ENCODE assay signal across 21 cellular contexts in genomic region chr5:111124793-111125192, GRCh38. TPM values are rescaled to one million over a fixed set of nuclear protein-coding genes. Genes with fewer than 3 reads are reported as not detected.
DNase-seq lines count a peak whose midpoint lies in the region; ATAC-seq, FAIRE-seq and TF ChIP-seq lines count a peak whose summit lies in the region.
"Had no signal": no experiment of that assay in that cellular context is flagged by ENCODE, and none has a peak within 500 bp of the region (broad histone marks: within the 10 kb centered on the region; RNA-seq: fewer than 3 reads in every experiment).

No MANE protein-coding gene starts in this region.

- peaks cover 53% of the 10 kb centered on the region for H3K36me3 Mint-ChIP-seq in activated CD4-positive, alpha-beta T cell treated with anti-CD3 and anti-CD28 coated beads for 36 hours (ENCODE audit: low read depth)
- H3K36me3 Mint-ChIP-seq in astrocyte (ENCODE audit: low read depth, unreplicated experiment): peaks cover 7% of the 10 kb centered on the region

- no peaks in the 10 kb centered on the region for H3K9me2 ChIP-seq in GM23248 (ENCODE audit: insufficient read depth)

- in situ Hi-C loops in GM23248 (cut with MboI): no loop called here

- H3K9me3 Mint-ChIP-seq in activated CD4-positive, alpha-beta T cell treated with anti-CD3 and anti-CD28 coated beads for 36 hours (ENCODE audit: low read depth): no peaks in the 10 kb centered on the region
- H3K9me3 Mint-ChIP-seq in astrocyte (ENCODE audit: unreplicated experiment): no peaks in the 10 kb centered on the region
- H3K9me3 Mint-ChIP-seq: CD4-positive, CD25-positive, alpha-beta regulatory T cell had no signal

- H3K27ac ChIP-seq in GM23248: no peak overlapping the region
- H3K27ac ChIP-seq in astrocyte (ENCODE audit: low read depth, low read length): no peak overlapping the region
- H3K27ac ChIP-seq in spleen: no peak overlapping the region
- H3K27ac ChIP-seq in adrenal gland: no peak overlapping the region
- H3K27ac ChIP-seq: PC-9, RWPE1 had no signal

- no peak for TF ChIP-seq POLR2A in spleen (IDR thresholded peaks at IDR 0.05)
- TF ChIP-seq POLR2A in adrenal gland (IDR thresholded peaks at IDR 0.05): no peak

- DNase-seq in activated CD4-positive, alpha-beta T cell treated with anti-CD3 and anti-CD28 coated beads for 36 hours: no peak
- no peak for DNase-seq in activated CD4-positive, alpha-beta T cell treated with anti-CD3 and anti-CD28 coated beads, Interleukin-2, amount 50 U/mL, for 1 hour
- DNase-seq in GM23248 (peak; percentile 26), astrocyte (ENCODE audit: low read depth) (no peak), kidney tubule cell (ENCODE audit: low spot score) (peak; percentile 15), spleen (no peak), adrenal gland (no peak), left cardiac atrium (no peak)
- DNase-seq: 8988T; BE2C; CD4-positive, CD25-positive, alpha-beta regulatory T cell; COR-L47; GDM1; NCI-H1105; NCI-H1694; NCI-H2107; NCI-H345; NCI-H524 treated with DMSO at 0.1 percent for 48 hours; PC-9 had no signal

- H3K27me3 Mint-ChIP-seq in activated CD4-positive, alpha-beta T cell treated with anti-CD3 and anti-CD28 coated beads for 36 hours: no peaks in the 10 kb centered on the region
- no peaks in the 10 kb centered on the region for H3K27me3 Mint-ChIP-seq in astrocyte (ENCODE audit: low read depth, unreplicated experiment)
- H3K27me3 Mint-ChIP-seq: CD4-positive, CD25-positive, alpha-beta regulatory T cell had no signal

- CTCF ChIA-PET in activated CD4-positive, alpha-beta T cell treated with anti-CD3 and anti-CD28 coated beads for 36 hours (lab: Charles Lee): interaction anchor here (0.5 to 1.9 kb wide), 4 partner anchors 16 to 1665 kb away, joined by 3 to 5 read pairs (median 3); no protein-coding TSS in a partner anchor

- H3K27me3 ChIP-seq in GM23248 (replicated peaks; ENCODE audit: insufficient read depth) (no peaks in the 10 kb centered on the region), astrocyte (ENCODE audit: insufficient read depth, low read length) (no peaks in the 10 kb centered on the region), spleen (replicated peaks in 1 of 7) (no peaks in the 10 kb centered on the region), adrenal gland (no peaks in the 10 kb centered on the region)
- H3K27me3 ChIP-seq: BE2C had no signal

- H4K20me1 ChIP-seq in GM23248 (ENCODE audit: insufficient read depth) (no peaks in the 10 kb centered on the region), astrocyte (ENCODE audit: insufficient read depth, low read length) (no peaks in the 10 kb centered on the region)

- peaks cover 9% of the 10 kb centered on the region for H3K4me1 Mint-ChIP-seq in activated CD4-positive, alpha-beta T cell treated with anti-CD3 and anti-CD28 coated beads for 36 hours
- H3K4me1 Mint-ChIP-seq in astrocyte (ENCODE audit: low read depth, unreplicated experiment): peaks cover 29% of the 10 kb centered on the region
- H3K4me1 Mint-ChIP-seq: CD4-positive, CD25-positive, alpha-beta regulatory T cell had no signal

- WGBS in GM23248 (ENCODE audit: low coverage in 1 of 2, low lambda C conversion rate in 2 of 2, missing lambda C conversion rate in 2 of 2), 2 experiments: 91 to 98% methylated on average over 1 of the region's 1 CpG
- WGBS in spleen, 5 donors: 85 to 100% (median 90%) methylated on average over 1 of the region's 1 CpG
- WGBS in adrenal gland, 4 donors: 91 to 98% (median 95%) methylated on average over 1 of the region's 1 CpG

- no peak for FAIRE-seq in astrocyte (lab: Jason Lieb, UNC)
- FAIRE-seq: GM19239 had no signal

- H3K9ac ChIP-seq in GM23248: no peak overlapping the region
- no peak overlapping the region for H3K9ac ChIP-seq in astrocyte (ENCODE audit: low read length)

- H3K36me3 ChIP-seq in GM23248 (ENCODE audit: low read depth): peaks cover 72% of the 10 kb centered on the region
- peaks cover 39% of the 10 kb centered on the region for H3K36me3 ChIP-seq in astrocyte (ENCODE audit: insufficient read depth, low read length)
- peaks cover 0 to 98% (median 70%) of the 10 kb centered on the region in 6 donors for H3K36me3 ChIP-seq in spleen
- H3K36me3 ChIP-seq in adrenal gland (replicated peaks in 1 of 2): peaks cover 0 to 50% of the 10 kb centered on the region in 2 donors

- TF ChIP-seq CTCF in astrocyte (IDR thresholded peaks at IDR 0.05; ENCODE audit: insufficient read depth, low read depth, low read length) (no peak), spleen (IDR thresholded peaks at IDR 0.05 in 8 of 11, conservative IDR thresholded peaks at IDR 0.05 in 3 of 11) (no peak), adrenal gland (IDR thresholded peaks at IDR 0.05) (no peak)

- POLR2A ChIA-PET in activated CD4-positive, alpha-beta T cell treated with anti-CD3 and anti-CD28 coated beads for 36 hours (lab: Charles Lee): no interaction called here

- H3K79me2 ChIP-seq in GM23248 (ENCODE audit: insufficient read depth) (no peaks in the 10 kb centered on the region), astrocyte (ENCODE audit: insufficient read depth, low read length) (no peaks in the 10 kb centered on the region)

- no peak overlapping the region for H3K4me3 Mint-ChIP-seq in activated CD4-positive, alpha-beta T cell treated with anti-CD3 and anti-CD28 coated beads for 36 hours
- no peak overlapping the region for H3K4me3 Mint-ChIP-seq in astrocyte (ENCODE audit: unreplicated experiment)
- H3K4me3 Mint-ChIP-seq: CD4-positive, CD25-positive, alpha-beta regulatory T cell had no signal

- intact Hi-C loops in activated CD4-positive, alpha-beta T cell treated with anti-CD3 and anti-CD28 coated beads for 36 hours (cut with DNase I, micrococcal nuclease): no loop called here
- intact Hi-C loops in spleen (cut with DNase I; ENCODE audit: low total_unique reads) (no loop called here), adrenal gland (cut with DNase I) (no loop called here), left cardiac atrium (cut with DNase I) (no loop called here)

- H3F3A ChIP-seq in GM23248 (ENCODE audit: insufficient read depth): peaks cover 17% of the 10 kb centered on the region

- no peak overlapping the region for H2AFZ ChIP-seq in GM23248
- no peak overlapping the region for H2AFZ ChIP-seq in astrocyte (ENCODE audit: low read depth, low read length)
- H2AFZ ChIP-seq: PC-9 had no signal

- H3K9me3 ChIP-seq in GM23248 (ENCODE audit: low read depth) (no peaks in the 10 kb centered on the region), astrocyte (ENCODE audit: insufficient read depth, low read depth, low read length) (no peaks in the 10 kb centered on the region), spleen (no peaks in the 10 kb centered on the region), adrenal gland (replicated peaks in 1 of 3) (no peaks in the 10 kb centered on the region)
- H3K9me3 ChIP-seq: BE2C had no signal

- H3K4me3 ChIP-seq in GM23248 (no peak overlapping the region), astrocyte (ENCODE audit: insufficient read depth, low read depth, low read length) (no peak overlapping the region), spleen (no peak overlapping the region), adrenal gland (no peak overlapping the region)
- H3K4me3 ChIP-seq: PC-9 had no signal

- H3K4me1 ChIP-seq in GM23248 (ENCODE audit: insufficient read depth) (peaks cover 9% of the 10 kb centered on the region), astrocyte (ENCODE audit: insufficient read depth, low read length) (no peaks in the 10 kb centered on the region), spleen (no peaks in the 10 kb centered on the region), adrenal gland (replicated peaks in 1 of 2) (no peaks in the 10 kb centered on the region)
- H3K4me1 ChIP-seq: BE2C had no signal

- peak; percentile 69 for ATAC-seq in activated CD4-positive, alpha-beta T cell treated with anti-CD3 and anti-CD28 coated beads for 36 hours
- no peak for ATAC-seq in left cardiac atrium

- no peak overlapping the region for H3K4me2 ChIP-seq in GM23248 (ENCODE audit: unreplicated experiment)
- no peak overlapping the region for H3K4me2 ChIP-seq in astrocyte (ENCODE audit: low read length)
- H3K4me2 ChIP-seq: PC-9 had no signal

- no peak overlapping the region for H3K27ac Mint-ChIP-seq in activated CD4-positive, alpha-beta T cell treated with anti-CD3 and anti-CD28 coated beads for 36 hours
- peak overlapping the region; percentile 29 for H3K27ac Mint-ChIP-seq in astrocyte (ENCODE audit: unreplicated experiment)
- H3K27ac Mint-ChIP-seq: CD4-positive, CD25-positive, alpha-beta regulatory T cell had no signal

RNA-seq across cellular contexts. Expression of gene WDR36, which starts 32.6 kb away (rescaled TPM):
- total RNA-seq in activated CD4-positive, alpha-beta T cell treated with anti-CD3 and anti-CD28 coated beads for 36 hours: 10 to 100 TPM; 58.6 to 61.7 TPM
- total RNA-seq in GM23248 (2014; rRNA removed; shearing (Covaris generic)): 24.3 and 27.7 TPM in 2 replicates
- 17.1 and 17.4 TPM in 2 replicates for polyA plus RNA-seq in GM23248 (2016; fragmentation: Nextera tagmentation; extraction: Ambion mirVana)
- total RNA-seq in astrocyte: 30.8 and 33.4 TPM in 2 replicates
- 10 to 100 TPM; 25.0 to 36.1 (median 29.1) TPM for total RNA-seq in spleen
- 1 to 10 TPM; 7.9 to 9.6 (median 8.8) TPM for polyA plus RNA-seq in spleen
- total RNA-seq in adrenal gland: 10 to 100 TPM; 13.2 to 86.1 (median 23.2) TPM
- 10 to 100 TPM in 1 of 3 donors, 1 to 10 TPM in 2; 6.6 to 19.1 (median 9.0) TPM for polyA plus RNA-seq in adrenal gland
- 10 to 100 TPM; 17.6 to 18.0 TPM for total RNA-seq in left cardiac atrium

RNA-seq across cellular contexts. Expression of gene TSLP, which starts 53.3 kb away (rescaled TPM):
- total RNA-seq in activated CD4-positive, alpha-beta T cell treated with anti-CD3 and anti-CD28 coated beads for 36 hours: under 1 TPM; 0.54 to 0.85 TPM
- not detected in 2 replicates for total RNA-seq in GM23248 (2014; rRNA removed; shearing (Covaris generic))
- polyA plus RNA-seq in GM23248 (2016; fragmentation: Nextera tagmentation; extraction: Ambion mirVana) (0.15 TPM in 1 of 2 replicates, not detected in the other), spleen (under 1 TPM; 0.35 to 0.45 (median 0.41) TPM), adrenal gland (1 to 10 TPM in 1 of 3 donors, under 1 TPM in 2; 0.33 to 1.1 (median 0.97) TPM)
- total RNA-seq in astrocyte (0.14 and 0.43 TPM in 2 replicates), spleen (1 to 10 TPM in 2 of 7 donors, under 1 TPM in 4, not detected in 1; 0.34 to 1.1 (median 0.90) TPM), adrenal gland (1 to 10 TPM in 2 of 8 donors, under 1 TPM in 5, not detected in 1; 0.24 to 1.7 (median 0.87) TPM), left cardiac atrium (1 to 10 TPM; 1.5 to 2.8 TPM)
- total RNA-seq: CD4-positive, CD25-positive, alpha-beta regulatory T cell; PC-9 had no signal
- polyA plus RNA-seq: CD4-positive, CD25-positive, alpha-beta regulatory T cell had no signal

Comparison
In these comparisons a context has a peak if more than half of its experiments do, and no peak if none do; other contexts are left out.
1. DNase-seq: peak in GM23248 (single experiment) and kidney tubule cell (single experiment); none in activated CD4-positive, alpha-beta T cell treated with anti-CD3 and anti-CD28 coated beads for 36 hours (single experiment), activated CD4-positive, alpha-beta T cell treated with anti-CD3 and anti-CD28 coated beads, Interleukin-2, amount 50 U/mL, for 1 hour (single experiment), astrocyte (single experiment), spleen (single experiment), adrenal gland (0 of 7) and left cardiac atrium (single experiment).